8 cellular contexts compared by ENCODE assay signal in the genomic region with DNA sequence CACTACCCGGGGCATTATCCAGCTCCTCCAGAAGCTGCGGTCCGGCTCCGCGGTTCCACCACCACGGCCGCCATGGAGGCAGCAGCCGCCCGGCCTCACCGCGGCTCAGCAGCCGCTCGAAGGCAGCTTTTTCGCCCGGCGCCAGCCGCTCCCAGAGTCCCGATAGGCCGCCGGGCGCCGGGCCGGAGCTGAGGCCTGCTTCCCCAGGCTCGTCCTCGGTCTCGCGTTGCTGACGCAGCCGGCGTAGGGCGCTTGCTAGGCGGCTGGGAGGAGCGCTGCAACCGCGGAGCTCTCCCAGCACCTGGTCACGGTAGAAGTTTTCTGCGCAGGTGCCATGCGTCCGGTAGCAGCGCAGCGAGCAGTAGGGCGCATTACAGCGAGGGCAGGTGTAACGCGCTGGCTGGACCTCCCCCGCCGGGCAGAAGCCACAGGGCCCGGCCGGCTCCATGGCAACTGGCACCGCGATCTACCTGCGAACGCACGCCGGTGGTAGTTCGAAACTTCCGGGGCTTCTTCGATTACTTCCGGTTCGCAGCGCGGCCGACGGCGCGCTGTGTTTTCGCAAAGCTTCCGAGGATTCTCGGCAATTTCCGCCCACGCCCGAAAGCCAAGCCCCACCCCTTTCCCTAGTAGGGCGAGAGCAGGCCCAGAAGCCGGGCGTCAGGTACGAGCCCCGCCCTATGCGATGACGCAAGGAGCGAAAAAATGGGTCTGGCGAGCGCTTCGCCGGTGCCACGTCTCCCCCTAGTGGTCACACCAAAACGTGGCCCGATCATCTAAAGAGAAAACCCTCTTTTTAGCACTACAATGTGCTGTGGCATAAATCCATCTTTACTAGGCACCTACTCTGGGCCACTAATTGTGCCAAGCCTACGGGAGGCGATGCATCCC. TPM values are rescaled to one million over a fixed set of nuclear protein-coding genes. Genes with fewer than 3 reads are reported as not detected.
DNase-seq lines count a peak whose midpoint lies in the region; ATAC-seq and TF ChIP-seq lines count a peak whose summit lies in the region.

A gene (minus strand): TSS at position 496 of the 891 bp plus-strand sequence. CDS start 48 bp downstream, at position 448.

- ATAC-seq in RWPE2 (ENCODE audit: low read depth) (peak; percentile 55), natural killer cell (peak; percentile 74 to 89 (median 77))
- peak; percentile 65 for ATAC-seq in stimulated activated naive CD8-positive, alpha-beta T cell treated with anti-CD3 and anti-CD28 coated beads, Interleukin-15, Interleukin-2, amounts not matched to agents 100 U/mL and 50 U/mL, for 24 hours

- H3K27me3 ChIP-seq in RWPE2 (ENCODE audit: insufficient read depth, poor library complexity, severe bottlenecking), result no peaks in the 10 kb centered on the region

- peaks cover 47% of the 10 kb centered on the region for H3K36me3 ChIP-seq in RWPE2 (ENCODE audit: low read depth)

- peak within 1 kb of the TSS; percentile 86 for H3K4me3 Mint-ChIP-seq in natural killer cell

- DNase-seq in ELR (ENCODE audit: low read depth), result peak; percentile 99
- DNase-seq in H4 (ENCODE audit: low spot score), result peak; percentile 96
- peak; percentile 98 for DNase-seq in LoVo (ENCODE audit: low spot score)
- peak; percentile 98 for DNase-seq in RWPE2 (ENCODE audit: low spot score)
- peak; percentile 100 for DNase-seq in activated T-helper 9 cell treated with anti-CD3 and anti-CD28 coated beads, Interleukin-2, amount 50 U/mL, for 16 hours (ENCODE audit: low read depth)
- DNase-seq in fibroblast of mammary gland (ENCODE audit: low read depth), result peak; percentile 98
- DNase-seq in natural killer cell, result peak; percentile 100
- peak; percentile 100 for DNase-seq in stimulated activated naive CD8-positive, alpha-beta T cell treated with anti-CD3 and anti-CD28 coated beads, Interleukin-15, Interleukin-2, amounts not matched to agents 100 U/mL and 50 U/mL, for 24 hours

- H3K27ac Mint-ChIP-seq in natural killer cell, result peak within 1 kb of the TSS; percentile 88 to 99

- H3K9me3 ChIP-seq in RWPE2 (ENCODE audit: severe bottlenecking), result no peaks in the 10 kb centered on the region

- TF ChIP-seq CTCF in RWPE2 (IDR thresholded peaks at IDR 0.05; ENCODE audit: poor library complexity, severe bottlenecking), result peak; percentile 92
- peak; percentile 85 for TF ChIP-seq CTCF in fibroblast of mammary gland (conservative IDR thresholded peaks at IDR 0.05; ENCODE audit: control insufficient read depth, insufficient read depth, low read depth, low read length)
- peak; percentile 83 for TF ChIP-seq CTCF in natural killer cell (IDR thresholded peaks at IDR 0.05)

- H3K4me3 ChIP-seq in RWPE2 (ENCODE audit: severe bottlenecking) (peak within 1 kb of the TSS; percentile 71), fibroblast of mammary gland (ENCODE audit: control insufficient read depth, low read depth, low read length) (peak within 1 kb of the TSS; percentile 84)

- no peaks in the 10 kb centered on the region for H3K36me3 Mint-ChIP-seq in natural killer cell

- peaks cover 37 to 50% of the 10 kb centered on the region in 2 donors for H3K4me1 Mint-ChIP-seq in natural killer cell

- no peaks in the 10 kb centered on the region for H3K27me3 Mint-ChIP-seq in natural killer cell (ENCODE audit: low read depth in 2 of 2)

- no peaks in the 10 kb centered on the region for H3K9me3 Mint-ChIP-seq in natural killer cell

- intact Hi-C loops in natural killer cell (cut with micrococcal nuclease), result loop anchor here (1.0 to 10.0 kb wide), 5 partner anchors 17 to 343 kb away; a partner anchor contains a TSS

- peak within 1 kb of the TSS; percentile 63 for H3K27ac ChIP-seq in RWPE2 (ENCODE audit: poor library complexity, severe bottlenecking)

- H3K4me1 ChIP-seq in RWPE2 (ENCODE audit: insufficient read depth, poor library complexity, severe bottlenecking), result peaks cover 10% of the 10 kb centered on the region

RNA-seq across cellular contexts. Expression of the gene that starts here (rescaled TPM):
- total RNA-seq in H4 (2014; rRNA removed; shearing (Covaris generic)), result 5.6 and 8.0 TPM in 2 replicates
- 1 to 10 TPM; 5.6 to 6.8 (median 6.1) TPM for total RNA-seq in natural killer cell

Comparison
In these comparisons a context has a peak if more than half of its experiments do, and no peak if none do; other contexts are left out.
1. Peak in every context shown above with its lines: DNase-seq, ATAC-seq, H3K4me3 ChIP-seq and H3K27ac ChIP-seq.